Comparison of ENCODE assay signal across 9 cellular contexts in genomic region chr12:116078396-116078795, GRCh38.
"Had no signal": no experiment of that assay in that cellular context is flagged by ENCODE, and none has a peak within 500 bp of the region (broad histone marks: within the 10 kb centered on the region; RNA-seq: fewer than 3 reads in every experiment).

No MANE protein-coding gene starts in this region.

- FAIRE-seq: H1, H54, HepG2 had no signal

- H3K4me3 Mint-ChIP-seq: H9, IgD-negative memory B cell had no signal

- H3K27me3 Mint-ChIP-seq: IgD-negative memory B cell had no signal

- DNase-seq: GM23248, H9, HCEC 1CT, KG1 had no signal

- H2AFZ ChIP-seq: GM23248 had no signal

- ATAC-seq: HepG2 had no signal

- H3K9ac ChIP-seq: GM23248 had no signal

- H3K27ac ChIP-seq: GM23248, HL-60 had no signal

- H3K4me3 ChIP-seq: GM23248 had no signal

- H3K27ac Mint-ChIP-seq: H9, IgD-negative memory B cell had no signal

- H3K9me3 Mint-ChIP-seq: H9, IgD-negative memory B cell had no signal
